ENCODE assay signal across 20 cellular contexts in the genomic region with DNA sequence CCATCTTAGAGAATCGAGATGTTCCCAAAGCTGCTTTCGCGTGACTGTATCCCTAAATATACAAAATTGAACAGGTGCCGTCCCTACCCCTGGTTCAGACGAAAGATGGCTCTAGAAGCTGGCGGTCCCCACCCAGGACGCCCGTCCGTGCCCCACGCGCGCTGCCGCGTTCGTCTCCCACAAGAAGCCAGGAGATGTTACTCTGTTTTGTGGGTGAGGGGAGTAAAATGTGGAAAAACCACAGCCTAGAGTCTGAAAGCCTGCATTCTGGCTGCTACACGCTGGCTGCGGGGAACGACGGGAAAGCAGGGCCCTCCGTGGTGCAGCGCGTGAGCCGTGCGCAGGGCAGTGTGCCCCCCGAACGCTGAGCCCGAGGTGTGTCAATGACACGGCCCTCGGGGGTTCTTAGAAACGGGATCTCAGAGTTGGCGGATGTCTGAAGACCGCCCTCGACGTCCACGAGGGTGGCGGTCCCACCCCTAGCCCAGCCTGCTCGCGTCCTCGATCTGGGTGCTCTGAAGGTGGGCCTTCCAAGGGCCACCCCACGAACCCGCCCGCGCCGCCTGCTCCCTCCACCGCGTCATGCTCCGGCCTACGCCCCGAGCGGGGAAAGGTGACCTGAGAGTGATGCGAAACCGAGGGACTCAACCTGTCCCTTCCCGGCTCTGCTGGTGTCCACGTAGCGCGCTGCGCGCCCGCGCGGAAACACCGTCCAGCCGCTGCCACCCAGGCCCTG.
"Had no signal": no experiment of that assay in that cellular context is flagged by ENCODE, and none has a peak within 500 bp of the region (broad histone marks: within the 10 kb centered on the region; RNA-seq: fewer than 3 reads in every experiment).

No MANE protein-coding gene starts in this region.

- H3K27me3 Mint-ChIP-seq: progenitor cell of endocrine pancreas; stimulated activated naive CD8-positive, alpha-beta T cell treated with anti-CD3 and anti-CD28 coated beads, Interleukin-15, Interleukin-2, amounts not matched to agents 100 ng/mL and 50 ng/mL, for 24 hours had no signal

- ATAC-seq: activated T-cell treated with anti-CD3 and anti-CD28 coated beads, Interleukin-2, amount 50 U/mL, for 72 hours; effector memory CD8-positive, alpha-beta T cell had no signal

- H3K9me3 ChIP-seq: adrenal gland, tibial nerve, vagina had no signal

- H3K27ac ChIP-seq: adrenal gland, tibial nerve, vagina had no signal

- H3K4me3 ChIP-seq: adrenal gland, tibial nerve, vagina had no signal

- H3K4me3 Mint-ChIP-seq: activated naive CD8-positive, alpha-beta T cell; activated T-cell treated with anti-CD3 and anti-CD28 coated beads, Interleukin-2, amount 50 U/mL, for 72 hours; effector memory CD8-positive, alpha-beta T cell; naive B cell; stimulated activated naive CD8-positive, alpha-beta T cell treated with anti-CD3 and anti-CD28 coated beads, Interleukin-15, Interleukin-2, amounts not matched to agents 100 ng/mL and 50 ng/mL, for 24 hours had no signal

- FAIRE-seq: astrocyte, endothelial cell of umbilical vein, frontal cortex had no signal

- DNase-seq: activated CD4-positive, alpha-beta T cell treated with anti-CD3 and anti-CD28 coated beads for 1 hour; activated CD4-positive, alpha-beta T cell treated with anti-CD3 and anti-CD28 coated beads, Interleukin-2, amount 50 U/mL, for 1 hour; activated T-cell treated with anti-CD3 and anti-CD28 coated beads, Interleukin-2, amount 50 U/mL, for 72 hours; central memory CD4-positive, alpha-beta T cell; effector memory CD8-positive, alpha-beta T cell; hypothalamus; mesendoderm; naive B cell; occipital lobe; stimulated activated CD4-positive, alpha-beta T cell treated with anti-CD3 and anti-CD28 coated beads, Interleukin-4, amount 100 ng/mL, for 1 hour; T-helper 9 cell had no signal

- H3K36me3 ChIP-seq: adrenal gland, tibial nerve, vagina had no signal

- H3K4me1 ChIP-seq: adrenal gland, tibial nerve, vagina had no signal

- H3K27ac Mint-ChIP-seq: activated naive CD8-positive, alpha-beta T cell; activated T-cell treated with anti-CD3 and anti-CD28 coated beads, Interleukin-2, amount 50 U/mL, for 72 hours; effector memory CD8-positive, alpha-beta T cell; progenitor cell of endocrine pancreas; stimulated activated naive CD8-positive, alpha-beta T cell treated with anti-CD3 and anti-CD28 coated beads, Interleukin-15, Interleukin-2, amounts not matched to agents 100 ng/mL and 50 ng/mL, for 24 hours had no signal

- H3K36me3 Mint-ChIP-seq: activated naive CD8-positive, alpha-beta T cell had no signal

- H3K27me3 ChIP-seq: adrenal gland, tibial nerve, vagina had no signal
